ENCODE assay signal across 1 cellular context in the genomic region with DNA sequence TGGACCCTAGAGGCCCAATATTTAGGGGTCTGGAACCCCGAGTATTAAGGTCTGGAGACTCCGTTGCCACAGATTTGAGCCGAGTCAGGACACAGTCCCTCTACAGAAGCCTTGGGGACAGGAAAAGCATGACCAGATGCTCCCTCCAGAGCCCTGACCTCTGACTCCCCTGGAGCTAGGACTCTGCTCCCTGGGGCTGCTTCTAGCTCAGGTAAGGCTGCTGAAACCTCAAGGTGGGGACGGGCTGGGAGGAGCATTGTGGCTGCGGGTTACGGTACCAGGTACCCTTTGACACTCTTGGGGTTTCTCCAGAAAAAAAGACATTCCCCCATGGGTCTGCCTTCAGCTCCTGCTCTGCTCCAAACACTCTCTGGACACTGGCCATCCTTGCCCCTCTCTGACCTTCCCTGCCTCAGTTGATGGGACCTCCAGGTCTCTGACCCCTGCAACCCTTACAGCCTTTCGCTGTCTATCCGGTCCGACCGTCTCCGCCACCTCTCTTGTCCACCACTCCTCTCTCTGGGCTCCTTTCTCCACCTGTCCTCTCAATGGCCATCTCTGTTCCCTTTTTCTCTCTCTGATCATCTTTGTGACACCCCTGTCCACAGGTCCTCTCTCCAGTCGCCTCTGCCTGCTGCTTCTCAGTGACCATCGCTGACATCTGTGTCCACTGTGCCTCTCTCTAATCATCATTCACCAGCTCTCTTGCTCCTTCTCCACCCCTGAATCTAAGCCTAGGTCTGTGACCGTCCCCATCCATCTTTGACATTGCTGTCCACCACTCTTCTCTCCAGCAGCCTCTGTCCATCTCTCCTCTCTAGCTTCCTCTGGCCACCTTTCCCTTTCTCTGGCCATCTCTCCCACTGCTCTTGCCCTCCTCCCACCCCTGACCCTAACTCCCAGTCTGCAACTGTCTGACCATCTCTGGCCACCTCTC.
TF ChIP-seq lines count a peak whose summit lies in the region.

No MANE protein-coding gene starts in this region.

TF ChIP-seq in endothelial cell of umbilical vein, 7 proteins besides CTCF, POLR2A, EP300 and RAD21:
- TF ChIP-seq JUN (IDR thresholded peaks at IDR 0.05; ENCODE audit: borderline replicate concordance, insufficient read depth, insufficient read length, low read depth) (no peak), EZH2 (IDR thresholded peaks at IDR 0.05; ENCODE audit: borderline replicate concordance, low read depth, low read length, severe bottlenecking) (no peak), GATA2 (IDR thresholded peaks at IDR 0.05; ENCODE audit: insufficient read depth, insufficient read length, low read depth, low read length) (no peak), MYC (IDR thresholded peaks at IDR 0.05; ENCODE audit: low read depth, low read length) (no peak), FOS (IDR thresholded peaks at IDR 0.05; ENCODE audit: borderline replicate concordance, insufficient read depth, low read length) (no peak), MAX (IDR thresholded peaks at IDR 0.05; ENCODE audit: insufficient read depth, insufficient read length) (no peak), POLR2AphosphoS5 (IDR thresholded peaks at IDR 0.05; ENCODE audit: insufficient read depth, low read depth, low read length) (no peak)
